Comparison of ENCODE assay signal across 17 cellular contexts in the genomic region with DNA sequence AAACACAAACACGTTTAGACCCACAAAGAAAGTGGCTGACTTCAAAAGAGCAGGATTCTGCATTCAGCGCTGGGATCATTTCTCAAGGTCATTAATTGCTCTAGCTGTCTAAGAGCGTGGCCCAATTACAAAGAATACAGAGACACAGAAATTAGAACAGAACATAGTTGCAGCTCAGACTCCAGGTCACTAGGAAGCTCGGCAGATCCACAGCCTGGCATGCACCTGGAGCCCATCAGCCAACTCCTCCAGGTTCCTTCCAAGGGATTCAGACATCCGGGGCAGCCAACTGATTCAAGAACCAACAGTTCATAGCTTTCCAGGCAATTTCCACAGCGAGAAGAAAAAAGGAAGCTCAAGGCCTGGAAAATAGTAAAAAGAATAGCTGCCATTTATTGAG.
"Had no signal": no experiment of that assay in that cellular context is flagged by ENCODE, and none has a peak within 500 bp of the region (broad histone marks: within the 10 kb centered on the region; RNA-seq: fewer than 3 reads in every experiment).

No MANE protein-coding gene starts in this region.

- ATAC-seq: T-cell, WTC11 had no signal

- H3K27me3 ChIP-seq: brain microvascular endothelial cell, colonic mucosa, stomach, upper lobe of left lung had no signal

- H3K36me3 Mint-ChIP-seq: T-cell, WTC11 had no signal

- H3K27ac Mint-ChIP-seq: activated CD4-positive, alpha-beta memory T cell treated with anti-CD3 and anti-CD28 coated beads, Interleukin-2, amount 10 ng/mL, durations not matched to agents 7 days and 5 days; activated naive CD4-positive, alpha-beta T cell treated with anti-CD3 and anti-CD28 coated beads for 36 hours; T-cell; WTC11 had no signal

- DNase-seq: activated CD4-positive, alpha-beta T cell treated with anti-CD3 and anti-CD28 coated beads for 4 hours; activated naive CD4-positive, alpha-beta T cell treated with anti-CD3 and anti-CD28 coated beads for 36 hours; activated T-cell treated with anti-CD3 and anti-CD28 coated beads, Interleukin-2, amount 50 U/mL, for 1 hour; anterior cingulate cortex; brain microvascular endothelial cell; central memory CD4-positive, alpha-beta T cell; colonic mucosa; erythroblast; foreskin melanocyte; glutamatergic neuron; stomach; T-cell; upper lobe of left lung had no signal

- H3K9me3 ChIP-seq: colonic mucosa, stomach, upper lobe of left lung had no signal

- H3K27ac ChIP-seq: brain microvascular endothelial cell, colonic mucosa, stomach, upper lobe of left lung had no signal

- H3K4me3 ChIP-seq: colonic mucosa, lung, stomach, upper lobe of left lung had no signal

- H3K9me3 Mint-ChIP-seq: activated CD4-positive, alpha-beta memory T cell treated with anti-CD3 and anti-CD28 coated beads, Interleukin-2, amount 10 ng/mL, durations not matched to agents 7 days and 5 days; activated naive CD4-positive, alpha-beta T cell treated with anti-CD3 and anti-CD28 coated beads for 36 hours; activated naive CD8-positive, alpha-beta T cell treated with anti-CD3 and anti-CD28 coated beads, Interleukin-2, amount 50 U/mL, for 24 hours; T-cell; WTC11 had no signal

- H3K4me3 Mint-ChIP-seq: activated CD4-positive, alpha-beta memory T cell treated with anti-CD3 and anti-CD28 coated beads, Interleukin-2, amount 10 ng/mL, durations not matched to agents 7 days and 5 days; activated naive CD4-positive, alpha-beta T cell treated with anti-CD3 and anti-CD28 coated beads for 36 hours; WTC11 had no signal

- H3K36me3 ChIP-seq: brain microvascular endothelial cell, colonic mucosa, stomach, upper lobe of left lung had no signal
